10 cellular contexts compared by ENCODE assay signal in the genomic region with DNA sequence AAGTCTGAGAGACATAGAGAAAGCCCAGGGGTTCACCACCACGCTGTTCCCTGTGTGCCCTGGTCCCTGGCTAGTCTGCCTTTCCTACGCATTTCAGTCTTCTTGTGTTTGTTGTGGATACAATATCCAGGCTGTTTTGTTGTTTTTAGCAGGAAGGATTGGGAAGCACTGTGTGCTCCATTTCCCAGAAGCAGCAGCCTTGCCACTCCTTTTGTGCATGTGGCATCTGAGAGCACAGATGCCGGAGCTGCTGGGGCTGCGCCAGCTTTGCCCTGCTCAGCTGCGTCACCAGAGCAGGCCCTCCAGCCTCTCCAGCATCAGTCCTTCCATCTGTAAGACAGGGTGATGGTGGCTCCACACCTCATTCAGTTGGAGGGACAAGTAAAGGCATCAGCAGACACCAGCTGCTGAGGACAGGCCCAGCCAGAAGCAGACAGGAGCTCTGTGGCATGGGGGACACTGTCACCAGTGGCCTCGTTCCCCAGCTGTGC.
DNase-seq lines count a peak whose midpoint lies in the region; ATAC-seq and TF ChIP-seq lines count a peak whose summit lies in the region.
"Had no signal": no experiment of that assay in that cellular context is flagged by ENCODE, and none has a peak within 500 bp of the region (broad histone marks: within the 10 kb centered on the region; RNA-seq: fewer than 3 reads in every experiment).

No MANE protein-coding gene starts in this region.

- peak overlapping the region; percentile 51 for H3K9ac ChIP-seq in GM23248

- H3K27ac ChIP-seq in GM23248 (no peak overlapping the region), osteoblast (ENCODE audit: low read depth, low read length) (no peak overlapping the region), esophagus squamous epithelium (peak overlapping the region in 1 of 4 donors; percentile 16)

- intact Hi-C loops in esophagus squamous epithelium (cut with DNase I) = loop anchor here (10.0 kb wide), 1 partner anchor 62 kb away; no protein-coding TSS in a partner anchor

- in situ Hi-C loops in GM23248 (cut with MboI) = no loop called here
- in situ Hi-C loops in HAP-1 (cut with MboI; ENCODE audit: low sequenced_read_pairs) = no loop called here

- H3K9me3 ChIP-seq in GM23248 (ENCODE audit: low read depth) (no peaks in the 10 kb centered on the region), osteoblast (ENCODE audit: low read depth, low read length) (no peaks in the 10 kb centered on the region), HAP-1 (no peaks in the 10 kb centered on the region), esophagus squamous epithelium (no peaks in the 10 kb centered on the region)

- H3K4me3 ChIP-seq in GM23248 (no peak overlapping the region), osteoblast (ENCODE audit: insufficient read depth, low read length) (no peak overlapping the region), HAP-1 (no peak overlapping the region), esophagus squamous epithelium (no peak overlapping the region)
- H3K4me3 ChIP-seq: GM23338 had no signal

- TF ChIP-seq POLR2A in esophagus squamous epithelium (IDR thresholded peaks at IDR 0.05) = no peak

- H3K79me2 ChIP-seq in GM23248 (ENCODE audit: insufficient read depth) (no peaks in the 10 kb centered on the region), osteoblast (ENCODE audit: insufficient read depth, low read length) (no peaks in the 10 kb centered on the region)

- peaks cover 19% of the 10 kb centered on the region; the same call in 1 of the 2 replicates for H3K27me3 ChIP-seq in GM23248 (replicated peaks; ENCODE audit: insufficient read depth)
- H3K27me3 ChIP-seq in osteoblast (ENCODE audit: insufficient read depth, low read length) = peaks cover 32% of the 10 kb centered on the region
- no peaks in the 10 kb centered on the region for H3K27me3 ChIP-seq in HAP-1 (ENCODE audit: low read depth)
- peaks cover 0 to 20% (median 0%) of the 10 kb centered on the region in 4 donors for H3K27me3 ChIP-seq in esophagus squamous epithelium

- H4K20me1 ChIP-seq in GM23248 (ENCODE audit: insufficient read depth) (no peaks in the 10 kb centered on the region), osteoblast (ENCODE audit: insufficient read depth, low read length) (no peaks in the 10 kb centered on the region)

- 44 to 46% methylated on average over 6 of the region's 6 CpGs for WGBS in GM23248 (ENCODE audit: low coverage in 1 of 2, low lambda C conversion rate in 2 of 2, missing lambda C conversion rate in 2 of 2), 2 experiments
- WGBS in esophagus squamous epithelium, 2 donors = 37 to 46% methylated on average over 2 to 3 of the region's 6 CpGs

- ATAC-seq in HG02610 (IDR thresholded peaks at IDR 0.05; ENCODE audit: unreplicated experiment) = no peak
- ATAC-seq in HG03045 (IDR thresholded peaks at IDR 0.05; ENCODE audit: unreplicated experiment) = no peak
- ATAC-seq: GM23338 had no signal

- no peaks in the 10 kb centered on the region; the same call in 1 of the 2 replicates for H3F3A ChIP-seq in GM23248 (ENCODE audit: insufficient read depth)

- H3K9me2 ChIP-seq in GM23248 (ENCODE audit: insufficient read depth) = no peaks in the 10 kb centered on the region

- H3K4me2 ChIP-seq in GM23248 (ENCODE audit: unreplicated experiment) = no peak overlapping the region
- H3K4me2 ChIP-seq in osteoblast (ENCODE audit: insufficient read depth, low read length) = no peak overlapping the region
- H3K4me2 ChIP-seq: GM23338 had no signal

- TF ChIP-seq CTCF in osteoblast (IDR thresholded peaks at IDR 0.05; ENCODE audit: extremely low read depth, low read depth, low read length) (no peak), esophagus squamous epithelium (IDR thresholded peaks at IDR 0.05) (no peak)

- DNase-seq in GM23248 (peak; percentile 69), SHP77 treated with DMSO at 0.1 percent for 48 hours (lab: John Stamatoyannopoulos, UW) (peak; percentile 83), fibroblast of gingiva (ENCODE audit: low read depth) (peak; percentile 65), osteoblast (ENCODE audit: insufficient read length, low spot score, missing footprints) (no peak), HAP-1 (ENCODE audit: low spot score in 2 of 2) (no peak), esophagus squamous epithelium (lab: John Stamatoyannopoulos, UW) (no peak)
- DNase-seq: NCI-H446 had no signal

- H2AFZ ChIP-seq in GM23248 (peak overlapping the region; percentile 36), osteoblast (ENCODE audit: low read length) (peak overlapping the region; percentile 42)
- H2AFZ ChIP-seq: GM23338 had no signal

- H3K4me1 ChIP-seq in GM23248 (ENCODE audit: insufficient read depth) = peaks cover 7% of the 10 kb centered on the region; the same call in 1 of the 2 replicates
- H3K4me1 ChIP-seq in osteoblast (ENCODE audit: insufficient read depth, low read length) = no peaks in the 10 kb centered on the region
- H3K4me1 ChIP-seq in HAP-1 = peaks cover under 1% of the 10 kb centered on the region; the same call in 1 of the 2 replicates
- peaks cover 3 to 20% (median 14%) of the 10 kb centered on the region in 3 donors for H3K4me1 ChIP-seq in esophagus squamous epithelium

- H3K36me3 ChIP-seq in GM23248 (ENCODE audit: low read depth) (no peaks in the 10 kb centered on the region), osteoblast (ENCODE audit: insufficient read depth, low read length) (no peaks in the 10 kb centered on the region), HAP-1 (replicated peaks) (no peaks in the 10 kb centered on the region), esophagus squamous epithelium (no peaks in the 10 kb centered on the region)

Comparison
In these comparisons a context has a peak if more than half of its experiments do, and no peak if none do; other contexts are left out.
1. DNase-seq: peak in GM23248 (single experiment), SHP77 treated with DMSO at 0.1 percent for 48 hours (single experiment) and fibroblast of gingiva (single experiment); none in osteoblast (single experiment), HAP-1 (0 of 2) and esophagus squamous epithelium (single experiment).